In genomic region chr12:32118806-32119205, GRCh38 we compare ENCODE assay signal across 20 cellular contexts.
"Had no signal": no experiment of that assay in that cellular context is flagged by ENCODE, and none has a peak within 500 bp of the region (broad histone marks: within the 10 kb centered on the region; RNA-seq: fewer than 3 reads in every experiment).

No MANE protein-coding gene starts in this region.

- H3K4me3 ChIP-seq: dorsolateral prefrontal cortex, sigmoid colon, stomach, vagina had no signal

- DNase-seq: activated CD4-positive, alpha-beta T cell treated with anti-CD3 and anti-CD28 coated beads, Interleukin-2, amount 10 ng/mL, durations not matched to agents 24 days and 14 days; activated CD8-positive, alpha-beta memory T cell treated with anti-CD3 and anti-CD28 coated beads, Interleukin-2, amount 50 U/mL, for 4 hours; activated effector memory CD4-positive, alpha-beta T cell treated with Interleukin-2 at 50 U/mL for 16 hours; activated naive CD4-positive, alpha-beta T cell treated with anti-CD3 and anti-CD28 coated beads, Interleukin-2, amount 10 ng/mL, durations not matched to agents 7 days and 5 days; activated naive CD8-positive, alpha-beta T cell treated with anti-CD3 and anti-CD28 coated beads, Interleukin-2, amount 50 U/mL, for 24 hours; activated T-cell treated with anti-CD3 and anti-CD28 coated beads, Interleukin-2, amount 50 U/mL, for 4 hours; anterior cingulate cortex; foreskin keratinocyte; head of caudate nucleus; immature natural killer cell; kidney glomerular epithelial cell; naive thymus-derived CD4-positive, alpha-beta T cell; sigmoid colon; stimulated activated CD4-positive, alpha-beta T cell treated with anti-CD3 and anti-CD28 coated beads, Interleukin-4, amount 100 ng/mL, for 24 hours; stomach; T1000; trophoblast cell had no signal

- H3K36me3 ChIP-seq: sigmoid colon, stomach, vagina had no signal

- H3K9me3 ChIP-seq: sigmoid colon, stomach, vagina had no signal

- H3K27me3 ChIP-seq: dorsolateral prefrontal cortex, foreskin keratinocyte, sigmoid colon, stomach, vagina had no signal

- H3K27ac ChIP-seq: dorsolateral prefrontal cortex, foreskin keratinocyte, sigmoid colon, stomach, vagina had no signal

- ATAC-seq: activated naive CD8-positive, alpha-beta T cell treated with anti-CD3 and anti-CD28 coated beads, Interleukin-2, amount 50 U/mL, for 24 hours; activated T-cell treated with anti-CD3 and anti-CD28 coated beads, Interleukin-2, amount 50 U/mL, for 4 hours; foreskin keratinocyte; naive thymus-derived CD4-positive, alpha-beta T cell; stimulated activated effector memory CD8-positive, alpha-beta T cell treated with anti-CD3 and anti-CD28 coated beads, Interleukin-12 subunit alpha, Interleukin-12 subunit beta, amount 100 ng/mL, for 72 hours had no signal
